ENCODE assay signal across 27 cellular contexts in genomic region chr4:146900295-146900694, GRCh38. TPM values are rescaled to one million over a fixed set of nuclear protein-coding genes. Genes with fewer than 3 reads are reported as not detected.
"Had no signal": no experiment of that assay in that cellular context is flagged by ENCODE, and none has a peak within 500 bp of the region (broad histone marks: within the 10 kb centered on the region; RNA-seq: fewer than 3 reads in every experiment).

No MANE protein-coding gene starts in this region.

- H3K36me3 ChIP-seq: adrenal gland, breast epithelium had no signal

- H3K4me3 ChIP-seq: adrenal gland, body of pancreas, breast epithelium had no signal

- H3K9ac ChIP-seq: KMS-11 had no signal

- H3K4me1 Mint-ChIP-seq: activated CD8-positive, alpha-beta memory T cell treated with anti-CD3 and anti-CD28 coated beads, Interleukin-2, amount 10 ng/mL, durations not matched to agents 7 days and 5 days; activated naive CD4-positive, alpha-beta T cell treated with anti-CD3 and anti-CD28 coated beads, Interleukin-2, amount 10 ng/mL, durations not matched to agents 7 days and 5 days had no signal

- H3K27me3 ChIP-seq: adrenal gland, body of pancreas, breast epithelium had no signal

- H3K9me3 Mint-ChIP-seq: activated naive CD4-positive, alpha-beta T cell treated with anti-CD3 and anti-CD28 coated beads, Interleukin-2, amount 10 ng/mL, durations not matched to agents 7 days and 5 days had no signal

- H3K27ac ChIP-seq: adrenal gland, body of pancreas, breast epithelium, KMS-11 had no signal

- DNase-seq: activated CD4-positive, alpha-beta T cell treated with anti-CD3 and anti-CD28 coated beads for 4 hours; activated CD4-positive, alpha-beta T cell treated with anti-CD3 and anti-CD28 coated beads, Interleukin-2, amount 50 U/mL, for 48 hours; activated CD8-positive, alpha-beta memory T cell treated with anti-CD3 and anti-CD28 coated beads for 24 hours; activated CD8-positive, alpha-beta memory T cell treated with anti-CD3 and anti-CD28 coated beads, Interleukin-2, amount 10 ng/mL, durations not matched to agents 7 days and 5 days; activated CD8-positive, alpha-beta memory T cell treated with anti-CD3 and anti-CD28 coated beads, Interleukin-2, amount 50 U/mL, for 48 hours; activated effector memory CD4-positive, alpha-beta T cell treated with Interleukin-2 at 50 U/mL for 16 hours; activated naive CD4-positive, alpha-beta T cell treated with anti-CD3 and anti-CD28 coated beads, Interleukin-2, amount 10 ng/mL, durations not matched to agents 7 days and 5 days; activated T-cell treated with anti-CD3 and anti-CD28 coated beads, Interleukin-2, amount 50 U/mL, for 48 hours; adrenal gland; body of pancreas; MM.1S; NCI-H1436 treated with DMSO at 0.1 percent for 48 hours; NCI-H1694 treated with DMSO at 0.1 percent for 48 hours; NCI-H2029; NCI-H524 treated with DMSO at 0.1 percent for 48 hours; NK-92 treated with Interleukin-12 subunit alpha and Interleukin-12 subunit beta, amount 100 ng/mL, for 24 hours; Right ventricle myocardium superior; SW 1271; T1000 had no signal

- H3K4me2 ChIP-seq: KMS-11 had no signal

- ATAC-seq: activated CD4-positive, CD25-positive, alpha-beta regulatory T cell treated with anti-CD3 and anti-CD28 coated beads, Interleukin-2, amount 50 U/mL, for 24 hours; activated CD8-positive, alpha-beta memory T cell treated with anti-CD3 and anti-CD28 coated beads, Interleukin-2, amount 10 ng/mL, durations not matched to agents 7 days and 5 days; body of pancreas had no signal

- H3K4me3 Mint-ChIP-seq: activated CD8-positive, alpha-beta memory T cell treated with anti-CD3 and anti-CD28 coated beads, Interleukin-2, amount 10 ng/mL, durations not matched to agents 7 days and 5 days; activated naive CD4-positive, alpha-beta T cell treated with anti-CD3 and anti-CD28 coated beads, Interleukin-2, amount 10 ng/mL, durations not matched to agents 7 days and 5 days; activated naive CD8-positive, alpha-beta T cell had no signal

- H3K4me1 ChIP-seq: adrenal gland, body of pancreas, breast epithelium had no signal

- H3K27ac Mint-ChIP-seq: activated CD8-positive, alpha-beta memory T cell treated with anti-CD3 and anti-CD28 coated beads, Interleukin-2, amount 10 ng/mL, durations not matched to agents 7 days and 5 days; activated naive CD4-positive, alpha-beta T cell treated with anti-CD3 and anti-CD28 coated beads, Interleukin-2, amount 10 ng/mL, durations not matched to agents 7 days and 5 days; activated naive CD8-positive, alpha-beta T cell had no signal

- H3K9me3 ChIP-seq: adrenal gland, body of pancreas, breast epithelium had no signal

RNA-seq across cellular contexts. Expression of gene TTC29, which starts 45.4 kb away (rescaled TPM):
- total RNA-seq: activated CD8-positive, alpha-beta memory T cell treated with anti-CD3 and anti-CD28 coated beads, Interleukin-2, amount 10 ng/mL, durations not matched to agents 7 days and 5 days; adrenal gland; astrocyte; body of pancreas; NCI-H460; Right ventricle myocardium superior; T-helper 1 cell treated with Interleukin-12 subunit alpha and Interleukin-12 subunit beta and Interleukin-4 antibody, amounts not matched to agents 30 ng/mL and 1 ng/mL, for 36 hours; T-helper 2 cell treated with Interferon-gamma antibody and Interleukin-4, amounts not matched to agents 100 ng/mL and 5 ng/mL, for 36 hours had no signal
- polyA plus RNA-seq: adrenal gland had no signal
